Comparison of ENCODE assay signal across 28 cellular contexts in the genomic region with DNA sequence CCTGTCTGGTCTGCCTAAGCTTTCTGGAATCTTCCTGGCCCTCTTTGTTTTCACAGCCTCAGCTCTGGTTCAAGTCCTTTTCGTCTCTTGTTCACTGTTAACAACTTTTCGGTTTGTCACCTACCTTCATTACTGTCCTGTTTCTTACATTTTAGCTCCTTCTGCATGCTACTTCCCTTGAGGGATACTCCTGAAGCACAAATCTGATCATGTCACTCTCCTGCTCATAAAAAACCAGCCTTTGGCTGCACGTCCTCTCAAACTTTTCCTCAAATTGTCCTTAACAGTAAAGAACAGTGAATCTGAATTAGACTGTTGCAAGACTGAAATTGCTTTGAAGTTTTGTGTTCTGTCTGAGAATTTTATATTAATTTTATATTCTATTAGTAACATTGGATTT. TPM values are rescaled to one million over a fixed set of nuclear protein-coding genes. Genes with fewer than 3 reads are reported as not detected.
A peak's percentile ranks its signal among the peaks of the same experiment; 100 is the strongest.
DNase-seq lines count a peak whose midpoint lies in the region; ATAC-seq, FAIRE-seq and TF ChIP-seq lines count a peak whose summit lies in the region.
"Had no signal": no experiment of that assay in that cellular context is flagged by ENCODE, and none has a peak within 500 bp of the region (broad histone marks: within the 10 kb centered on the region; RNA-seq: fewer than 3 reads in every experiment).

No MANE protein-coding gene starts in this region.

- no peaks in the 10 kb centered on the region for H3K9me1 ChIP-seq in keratinocyte (ENCODE audit: control insufficient read depth, extremely low read depth, insufficient read depth, low read length)

- peaks cover 13% of the 10 kb centered on the region for H3K4me1 ChIP-seq in CD4-positive, alpha-beta memory T cell (ENCODE audit: insufficient read depth, low read length)
- peaks cover 23% of the 10 kb centered on the region for H3K4me1 ChIP-seq in Panc1 (ENCODE audit: control insufficient read depth, insufficient read depth, low read length)
- H3K4me1 ChIP-seq in keratinocyte (ENCODE audit: control insufficient read depth, extremely low read depth, insufficient read depth, low read length) = no peaks in the 10 kb centered on the region
- H3K4me1 ChIP-seq in rectal smooth muscle tissue (ENCODE audit: control insufficient read depth, insufficient read depth, low read length) = peaks cover 8% of the 10 kb centered on the region

- H3K27ac ChIP-seq in CD4-positive, alpha-beta memory T cell (ENCODE audit: low read depth, low read length) = no peak overlapping the region
- peak overlapping the region; percentile 55 for H3K27ac ChIP-seq in Panc1 (ENCODE audit: low read length)
- no peak overlapping the region for H3K27ac ChIP-seq in keratinocyte (ENCODE audit: control insufficient read depth, insufficient read depth, low read length)
- H3K27ac ChIP-seq in rectal smooth muscle tissue (ENCODE audit: low read depth, low read length) = no peak overlapping the region
- H3K27ac ChIP-seq: WERI-Rb-1 had no signal

- H3K27ac Mint-ChIP-seq in CD4-positive, alpha-beta memory T cell = peak overlapping the region in 5 of 7 donors; percentile 5 to 91 (median 69)
- H3K27ac Mint-ChIP-seq: activated naive CD4-positive, alpha-beta T cell treated with anti-CD3 and anti-CD28 coated beads, Interleukin-2, amount 50 U/mL, for 72 hours had no signal

- POLR2A ChIA-PET in CD4-positive, alpha-beta memory T cell (lab: Charles Lee; ENCODE audit: partially characterized antibody) = interaction anchor here (0.8 kb wide), 1 partner anchor 506 kb away, joined by 4 read pairs; no protein-coding TSS in a partner anchor
- POLR2A ChIA-PET in Panc1 (lab: Charles Lee) = no interaction called here

- H3K36me3 ChIP-seq in CD4-positive, alpha-beta memory T cell (ENCODE audit: insufficient read depth, low read length) = no peaks in the 10 kb centered on the region
- H3K36me3 ChIP-seq in Panc1 (ENCODE audit: control insufficient read depth, insufficient read depth, low read length) (no peaks in the 10 kb centered on the region; the same call in 1 of the 2 replicates), keratinocyte (ENCODE audit: control insufficient read depth in 2 of 2, extremely low read depth in 1 of 2, insufficient read depth in 2 of 2, low read length in 2 of 2) (no peaks in the 10 kb centered on the region), rectal smooth muscle tissue (ENCODE audit: control insufficient read depth, insufficient read depth, low read length) (no peaks in the 10 kb centered on the region)
- H3K36me3 ChIP-seq: heart right ventricle, WERI-Rb-1 had no signal

- H3K27me3 Mint-ChIP-seq in CD4-positive, alpha-beta memory T cell = no peaks in the 10 kb centered on the region
- H3K27me3 Mint-ChIP-seq: central memory CD8-positive, alpha-beta T cell had no signal

- H3K4me3 ChIP-seq in CD4-positive, alpha-beta memory T cell (ENCODE audit: low read length in 2 of 2) = no peak overlapping the region
- H3K4me3 ChIP-seq in Panc1 (ENCODE audit: low read depth in 2 of 2, low read length in 2 of 2) (no peak overlapping the region), keratinocyte (ENCODE audit: control insufficient read depth in 2 of 3, extremely low read depth in 1 of 3, insufficient read depth in 2 of 3, low read depth in 1 of 3, low read length in 3 of 3) (no peak overlapping the region), rectal smooth muscle tissue (ENCODE audit: low read length) (peak overlapping the region; percentile 33)
- H3K4me3 ChIP-seq: heart right ventricle, mucosa of descending colon, smooth muscle cell had no signal

- H3K9ac ChIP-seq in keratinocyte (ENCODE audit: control insufficient read depth, extremely low read depth, insufficient read depth, low read length) = no peak overlapping the region
- no peak overlapping the region for H3K9ac ChIP-seq in rectal smooth muscle tissue (ENCODE audit: low read length)

- no peak for DNase-seq in CD4-positive, alpha-beta memory T cell
- DNase-seq in Panc1 (ENCODE audit: low read depth, low spot score) (no peak), keratinocyte (ENCODE audit: low read depth, low spot score) (no peak), COLO668 (lab: John Stamatoyannopoulos, UW; ENCODE audit: unreplicated experiment) (no peak), frontal cortex (ENCODE audit: low spot score in 2 of 2) (no peak)
- DNase-seq: activated CD4-positive, alpha-beta T cell treated with anti-CD3 and anti-CD28 coated beads, Interleukin-2, amount 50 U/mL, for 1 hour; C1 segment of cervical spinal cord; effector CD8-positive, alpha-beta T cell; erythroblast; foreskin fibroblast; heart right ventricle; immature natural killer cell; left ventricle myocardium superior; mucosa of descending colon; NCI-H1105 treated with DMSO at 0.1 percent for 48 hours; NCI-H2029; NCI-H345; NCI-H774; substantia nigra; WERI-Rb-1 had no signal

- FAIRE-seq in keratinocyte (lab: Jason Lieb, UNC) (peak; percentile 63), frontal cortex (lab: Jason Lieb, UNC) (no peak)
- FAIRE-seq: astrocyte had no signal

- intact Hi-C loops in CD4-positive, alpha-beta memory T cell (cut with micrococcal nuclease) = loop anchor here (5.0 to 10.0 kb wide), 3 partner anchors 217 to 677 kb away; partner anchors contain the start of genes JAK1, LEPR and LEPROT
- intact Hi-C loops in Panc1 (cut with micrococcal nuclease; ENCODE audit: unreplicated experiment) = no loop called here

- dilution Hi-C loops in keratinocyte (cut with MboI; ENCODE audit: extremely low pct_ligation_motif_present, low sequenced_read_pairs) = no loop called here

- BruUV-seq in Panc1 (replicated peaks; lab: Mats Ljungman, UMichigan) = no TSS peak

- H3K4me1 Mint-ChIP-seq in CD4-positive, alpha-beta memory T cell = peaks cover 9 to 30% (median 22%) of the 10 kb centered on the region in 4 donors

- H3K9me3 ChIP-seq in CD4-positive, alpha-beta memory T cell (ENCODE audit: control insufficient read depth in 1 of 2, low read length in 2 of 2) = no peaks in the 10 kb centered on the region
- H3K9me3 ChIP-seq in Panc1 (ENCODE audit: control insufficient read depth, insufficient read depth, low read depth, low read length) = no peaks in the 10 kb centered on the region
- no peaks in the 10 kb centered on the region for H3K9me3 ChIP-seq in keratinocyte (ENCODE audit: control insufficient read depth, low read depth, low read length)
- H3K9me3 ChIP-seq: heart right ventricle, mucosa of descending colon had no signal

- CTCF ChIA-PET in CD4-positive, alpha-beta memory T cell (lab: Charles Lee; ENCODE audit: partially characterized antibody) = interaction anchor here (0.9 to 1.1 kb wide), 2 partner anchors 8 to 77 kb away, joined by 3 read pairs; no protein-coding TSS in a partner anchor
- CTCF ChIA-PET in Panc1 (lab: Charles Lee) = no interaction called here

- no peak overlapping the region for H3K4me3 Mint-ChIP-seq in CD4-positive, alpha-beta memory T cell
- H3K4me3 Mint-ChIP-seq: central memory CD8-positive, alpha-beta T cell; immature natural killer cell had no signal

- ATAC-seq in Panc1 = no peak
- ATAC-seq in HG03457 (IDR thresholded peaks at IDR 0.05; ENCODE audit: unreplicated experiment) = no peak
- no peak for ATAC-seq in GM21825 (IDR thresholded peaks at IDR 0.05; ENCODE audit: unreplicated experiment)
- ATAC-seq: activated naive CD4-positive, alpha-beta T cell treated with anti-CD3 and anti-CD28 coated beads, Interleukin-2, amount 50 U/mL, for 72 hours; heart right ventricle; left ventricle myocardium superior; mucosa of descending colon; Right ventricle myocardium inferior had no signal

- peak overlapping the region; percentile 60 for H2AFZ ChIP-seq in keratinocyte (ENCODE audit: control insufficient read depth, low read length)

- H4K20me1 ChIP-seq in keratinocyte (ENCODE audit: control insufficient read depth, extremely low read depth, insufficient read depth, low read length) = no peaks in the 10 kb centered on the region

- no peak for TF ChIP-seq CTCF in Panc1 (IDR thresholded peaks at IDR 0.05)
- TF ChIP-seq CTCF in keratinocyte (optimal IDR thresholded peaks at IDR 0.05 in 1 of 3, IDR thresholded peaks at IDR 0.05 in 1 of 3, conservative IDR thresholded peaks at IDR 0.05 in 1 of 3; ENCODE audit: extremely low read depth in 1 of 3, insufficient read depth in 2 of 3, low read length in 3 of 3) = no peak

- H3K27me3 ChIP-seq in CD4-positive, alpha-beta memory T cell (ENCODE audit: insufficient read depth, low read length) = peaks cover 3% of the 10 kb centered on the region
- H3K27me3 ChIP-seq in Panc1 (ENCODE audit: control insufficient read depth, insufficient read depth, low read length) = no peaks in the 10 kb centered on the region
- no peaks in the 10 kb centered on the region for H3K27me3 ChIP-seq in keratinocyte (ENCODE audit: control insufficient read depth, extremely low read depth, insufficient read depth, low read length)
- H3K27me3 ChIP-seq in rectal smooth muscle tissue (ENCODE audit: control insufficient read depth, insufficient read depth, low read length) = no peaks in the 10 kb centered on the region
- H3K27me3 ChIP-seq: heart right ventricle had no signal

- no peaks in the 10 kb centered on the region for H3K9me3 Mint-ChIP-seq in CD4-positive, alpha-beta memory T cell
- H3K9me3 Mint-ChIP-seq: activated naive CD4-positive, alpha-beta T cell treated with anti-CD3 and anti-CD28 coated beads, Interleukin-2, amount 50 U/mL, for 72 hours; central memory CD8-positive, alpha-beta T cell; immature natural killer cell had no signal

- peaks cover 0 to 5% of the 10 kb centered on the region in 2 donors for H3K36me3 Mint-ChIP-seq in CD4-positive, alpha-beta memory T cell
- H3K36me3 Mint-ChIP-seq: activated naive CD4-positive, alpha-beta T cell treated with anti-CD3 and anti-CD28 coated beads, Interleukin-2, amount 50 U/mL, for 72 hours; immature natural killer cell had no signal

- in situ Hi-C loops in Panc1 (cut with HindIII; ENCODE audit: low pct_unique_long_range_greater_than_20kb, low sequenced_read_pairs) = no loop called here

- H3K4me2 ChIP-seq in keratinocyte (ENCODE audit: control insufficient read depth, extremely low read depth, insufficient read depth, low read depth, low read length) = no peak overlapping the region
- H3K4me2 ChIP-seq: smooth muscle cell had no signal

- no peaks in the 10 kb centered on the region for H3K79me2 ChIP-seq in keratinocyte (ENCODE audit: control insufficient read depth, insufficient read depth, low read length)

RNA-seq across cellular contexts. Expression of gene RAVER2, which starts 3.3 kb away (rescaled TPM):
- 1 to 10 TPM; 1.7 to 2.1 TPM for total RNA-seq in CD4-positive, alpha-beta memory T cell
- polyA plus RNA-seq in CD4-positive, alpha-beta memory T cell = 1 to 10 TPM; 1.8 TPM
- 15.1 TPM for total RNA-seq in Panc1 (2021; ENCODE audit: unreplicated experiment)
- 5.9 TPM for polyA plus RNA-seq in Panc1 (2012; ENCODE audit: insufficient read length)
- 6.3 to 9.1 TPM (median 7.0 TPM) in 3 replicates for polyA plus RNA-seq in keratinocyte
- 1.7 TPM for polyA plus RNA-seq in keratinocyte (2011; ENCODE audit: low read depth)
- polyA plus RNA-seq in keratinocyte (2011; cell fraction: cytosol; rRNA removed) = 4.8 and 8.9 TPM in 2 replicates
- 6.5 and 8.6 TPM in 2 replicates for polyA plus RNA-seq in keratinocyte (2011; cell fraction: nucleus; rRNA removed)
- polyA plus RNA-seq in keratinocyte (2012; ENCODE audit: low replicate concordance) = 2.0 and 4.5 TPM in 2 replicates
- 3.3 to 10.5 TPM (median 5.6 TPM) in 3 replicates for polyA minus RNA-seq in keratinocyte
- 6.5 TPM for polyA minus RNA-seq in keratinocyte (2011; cell fraction: cytosol; rRNA and poly(A)+ RNA removed)
- 3.7 and 7.6 TPM in 2 replicates for polyA minus RNA-seq in keratinocyte (2011; cell fraction: nucleus; rRNA and poly(A)+ RNA removed)
- total RNA-seq in frontal cortex = 13.0 TPM
